ENCODE assay signal across 1 cellular context in the genomic region with DNA sequence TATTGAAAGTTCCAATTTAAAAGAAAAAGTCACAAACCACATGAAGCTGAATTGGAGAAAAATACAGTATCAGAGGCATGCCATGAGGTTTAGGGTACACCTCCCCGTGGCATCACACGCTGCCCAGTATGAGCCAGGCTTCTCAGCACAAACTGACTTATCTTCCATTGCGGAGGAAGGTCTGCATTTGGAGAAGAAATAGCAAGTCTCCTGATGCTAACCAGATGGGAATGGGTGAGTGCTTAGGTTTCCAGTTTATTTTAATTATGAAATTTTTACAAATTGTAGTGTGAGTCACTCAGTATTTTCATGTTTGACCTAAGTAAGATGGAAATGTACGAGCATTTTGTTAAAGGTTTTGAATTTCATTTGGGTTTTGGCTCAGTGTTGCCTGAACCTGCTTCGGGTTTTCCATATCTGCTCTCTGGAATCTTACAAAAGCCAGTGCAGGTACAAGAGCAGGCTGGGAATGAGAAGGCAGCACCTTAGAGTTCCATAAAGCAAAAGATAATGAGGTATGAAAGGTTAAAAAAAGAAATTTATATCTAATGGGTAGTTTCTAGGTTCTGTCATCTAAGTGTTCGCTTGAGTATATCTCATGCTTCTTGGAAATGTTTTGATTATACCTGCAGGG.
TF ChIP-seq lines count a peak whose summit lies in the region.

No MANE protein-coding gene starts in this region.

TF ChIP-seq in GM23338, 12 proteins besides CTCF, POLR2A, EP300 and RAD21 (continued from another document):
- TF ChIP-seq CREB1 (CRISPR knock-in tag; IDR thresholded peaks at IDR 0.05; ENCODE audit: low read depth) (no peak), ZNF114 (CRISPR knock-in tag; IDR thresholded peaks at IDR 0.05) (no peak)
- TF ChIP-seq, protein P1, sequence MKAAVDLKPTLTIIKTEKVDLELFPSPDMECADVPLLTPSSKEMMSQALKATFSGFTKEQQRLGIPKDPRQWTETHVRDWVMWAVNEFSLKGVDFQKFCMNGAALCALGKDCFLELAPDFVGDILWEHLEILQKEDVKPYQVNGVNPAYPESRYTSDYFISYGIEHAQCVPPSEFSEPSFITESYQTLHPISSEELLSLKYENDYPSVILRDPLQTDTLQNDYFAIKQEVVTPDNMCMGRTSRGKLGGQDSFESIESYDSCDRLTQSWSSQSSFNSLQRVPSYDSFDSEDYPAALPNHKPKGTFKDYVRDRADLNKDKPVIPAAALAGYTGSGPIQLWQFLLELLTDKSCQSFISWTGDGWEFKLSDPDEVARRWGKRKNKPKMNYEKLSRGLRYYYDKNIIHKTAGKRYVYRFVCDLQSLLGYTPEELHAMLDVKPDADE (IDR thresholded peaks at IDR 0.05) = no peak
TF ChIP-seq in GM23338: peak in this region for 0.
